11 cellular contexts compared by ENCODE assay signal in genomic region chr11:69011624-69012091, GRCh38. TPM values are rescaled to one million over a fixed set of nuclear protein-coding genes. Genes with fewer than 3 reads are reported as not detected.
DNase-seq lines count a peak whose midpoint lies in the region; ATAC-seq, FAIRE-seq and TF ChIP-seq lines count a peak whose summit lies in the region.
"Had no signal": no experiment of that assay in that cellular context is flagged by ENCODE, and none has a peak within 500 bp of the region (broad histone marks: within the 10 kb centered on the region; RNA-seq: fewer than 3 reads in every experiment).

No MANE protein-coding gene starts in this region.

- BruUV-seq in mammary epithelial cell (replicated peaks; lab: Mats Ljungman, UMichigan) = no TSS peak

- DNase-seq in HFF-Myc (ENCODE audit: extremely low read depth, low read depth) = no peak
- no peak for DNase-seq in mammary epithelial cell
- DNase-seq in SHP77 treated with DMSO at 0.1 percent for 48 hours (lab: John Stamatoyannopoulos, UW) = no peak
- no peak for DNase-seq in urothelium cell line (ENCODE audit: low spot score)
- no peak for DNase-seq in activated naive CD4-positive, alpha-beta T cell treated with anti-CD3 and anti-CD28 coated beads for 36 hours
- DNase-seq: activated CD8-positive, alpha-beta memory T cell treated with anti-CD3 and anti-CD28 coated beads, Interleukin-2, amount 50 U/mL, for 4 hours; NCI-H187 had no signal

- no peak overlapping the region for H3K4me3 Mint-ChIP-seq in activated naive CD4-positive, alpha-beta T cell treated with anti-CD3 and anti-CD28 coated beads for 36 hours

- in situ Hi-C loops in mammary epithelial cell (cut with MboI; ENCODE audit: low sequenced_read_pairs in 2 of 2) = no loop called here

- H3K4me1 ChIP-seq in mammary epithelial cell (ENCODE audit: insufficient read depth, low read length) (peaks cover 32% of the 10 kb centered on the region), liver (ENCODE audit: control insufficient read depth in 4 of 4, insufficient read depth in 4 of 4, low read length in 3 of 4) (peaks cover 25 to 59% (median 44%) of the 10 kb centered on the region in 4 donors), stomach smooth muscle (ENCODE audit: control insufficient read depth, insufficient read depth, low read length) (peaks cover 76% of the 10 kb centered on the region)

- no peak for FAIRE-seq in urothelium cell line (lab: Jason Lieb, UNC)

- dilution Hi-C loops in mammary epithelial cell (cut with HindIII; ENCODE audit: low sequenced_read_pairs) = no loop called here

- H3K27me3 Mint-ChIP-seq in activated naive CD4-positive, alpha-beta T cell treated with anti-CD3 and anti-CD28 coated beads for 36 hours (ENCODE audit: low read depth) = peaks cover 17% of the 10 kb centered on the region

- H3K27ac Mint-ChIP-seq in activated naive CD4-positive, alpha-beta T cell treated with anti-CD3 and anti-CD28 coated beads for 36 hours = no peak overlapping the region

- TF ChIP-seq CTCF in HFF-Myc (IDR thresholded peaks at IDR 0.05; ENCODE audit: low read depth, low read length, missing control alignments) = no peak
- no peak for TF ChIP-seq CTCF in mammary epithelial cell (conservative IDR thresholded peaks at IDR 0.05 in 1 of 2, IDR thresholded peaks at IDR 0.05 in 1 of 2; ENCODE audit: extremely low read depth in 1 of 2, insufficient read depth in 1 of 2, low read depth in 1 of 2, low read length in 2 of 2)
- TF ChIP-seq CTCF in liver (IDR thresholded peaks at IDR 0.05; ENCODE audit: low read depth, low read length, missing input control) = no peak

- CTCF ChIA-PET in mammary epithelial cell (lab: Charles Lee; ENCODE audit: low non-redundant PET) = no interaction called here
- CTCF ChIA-PET in activated naive CD4-positive, alpha-beta T cell treated with anti-CD3 and anti-CD28 coated beads for 36 hours (lab: Charles Lee) = interaction anchor here (0.7 to 1.2 kb wide), 2 partner anchors 10 to 211 kb away, joined by 3 to 4 read pairs; no protein-coding TSS in a partner anchor

- intact Hi-C loops in mammary epithelial cell (cut with micrococcal nuclease) = no loop called here
- intact Hi-C loops in activated naive CD4-positive, alpha-beta T cell treated with anti-CD3 and anti-CD28 coated beads for 36 hours (cut with micrococcal nuclease) = no loop called here

- no peak for TF ChIP-seq RAD21 in liver (IDR thresholded peaks at IDR 0.05)

- H3K4me2 ChIP-seq in mammary epithelial cell (ENCODE audit: insufficient read depth, low read depth, low read length) = no peak overlapping the region

- peaks cover 7% of the 10 kb centered on the region for H3K4me1 Mint-ChIP-seq in activated naive CD4-positive, alpha-beta T cell treated with anti-CD3 and anti-CD28 coated beads for 36 hours (ENCODE audit: low read depth)

- WGBS in mammary epithelial cell (ENCODE audit: low coverage, missing lambda C conversion rate) = 78% methylated on average over 8 of the region's 9 CpGs
- WGBS in liver = 82% methylated on average over 9 of the region's 9 CpGs

- H4K20me1 ChIP-seq in mammary epithelial cell (ENCODE audit: insufficient read depth, low read length) = no peaks in the 10 kb centered on the region

- no peaks in the 10 kb centered on the region for H3K9me3 Mint-ChIP-seq in activated naive CD4-positive, alpha-beta T cell treated with anti-CD3 and anti-CD28 coated beads for 36 hours

- no peaks in the 10 kb centered on the region for H3K9me3 ChIP-seq in mammary epithelial cell (replicated peaks; ENCODE audit: insufficient read depth, low read length)
- no peaks in the 10 kb centered on the region for H3K9me3 ChIP-seq in liver (ENCODE audit: control insufficient read depth in 4 of 4, low read length in 3 of 4)
- no peaks in the 10 kb centered on the region for H3K9me3 ChIP-seq in stomach smooth muscle (ENCODE audit: control insufficient read depth in 2 of 2, low read length in 2 of 2)

- no peak for ATAC-seq in HG03039 (IDR thresholded peaks at IDR 0.05; ENCODE audit: unreplicated experiment)

- H3K9ac ChIP-seq in mammary epithelial cell (ENCODE audit: insufficient read depth, low read length) (no peak overlapping the region), liver (ENCODE audit: low read depth in 1 of 2, low read length in 2 of 2) (no peak overlapping the region), stomach smooth muscle (ENCODE audit: low read length in 2 of 2) (peak overlapping the region; percentile 90 to 97)

- H3K36me3 Mint-ChIP-seq in activated naive CD4-positive, alpha-beta T cell treated with anti-CD3 and anti-CD28 coated beads for 36 hours (ENCODE audit: low read depth) = no peaks in the 10 kb centered on the region

- H2AFZ ChIP-seq in mammary epithelial cell (ENCODE audit: low read depth, low read length) = peak overlapping the region; percentile 72

- H3K79me2 ChIP-seq in mammary epithelial cell (ENCODE audit: insufficient read depth, low read length) = no peaks in the 10 kb centered on the region

- H3K4me3 ChIP-seq in HFF-Myc (replicated peaks; ENCODE audit: low read depth, low read length) (peak overlapping the region; percentile 74), mammary epithelial cell (replicated peaks in 1 of 3; ENCODE audit: insufficient read depth in 1 of 3, low read depth in 2 of 3, low read length in 3 of 3) (no peak overlapping the region), liver (ENCODE audit: low read depth in 1 of 3, low read length in 3 of 3) (no peak overlapping the region), stomach smooth muscle (ENCODE audit: low read length in 2 of 2) (peak overlapping the region; percentile 95 to 97)

- H3K27ac ChIP-seq in mammary epithelial cell (ENCODE audit: insufficient read depth, low read depth, low read length) (no peak overlapping the region), liver (ENCODE audit: low read depth in 1 of 2, low read length in 2 of 2) (peak overlapping the region; percentile 70 to 90), stomach smooth muscle (ENCODE audit: low read length) (peak overlapping the region; percentile 99)

- no peaks in the 10 kb centered on the region for H3K36me3 ChIP-seq in mammary epithelial cell (ENCODE audit: insufficient read depth, low read length)
- H3K36me3 ChIP-seq in liver (ENCODE audit: control insufficient read depth in 4 of 4, insufficient read depth in 3 of 4, low read depth in 1 of 4, low read length in 3 of 4) = no peaks in the 10 kb centered on the region
- peaks cover 11 to 20% of the 10 kb centered on the region in 2 donors for H3K36me3 ChIP-seq in stomach smooth muscle (ENCODE audit: control insufficient read depth in 2 of 2, insufficient read depth in 2 of 2, low read length in 2 of 2)

- H3K27me3 ChIP-seq in mammary epithelial cell (ENCODE audit: insufficient read depth, low read length) (peaks cover 6% of the 10 kb centered on the region), liver (ENCODE audit: control insufficient read depth in 4 of 4, insufficient read depth in 4 of 4, low read length in 3 of 4) (no peaks in the 10 kb centered on the region), stomach smooth muscle (ENCODE audit: control insufficient read depth in 1 of 2, insufficient read depth in 2 of 2, low read length in 2 of 2) (no peaks in the 10 kb centered on the region)

TF ChIP-seq in liver, 16 proteins besides CTCF, POLR2A, EP300 and RAD21 (continues in another document):
- TF ChIP-seq YY1 (IDR thresholded peaks at IDR 0.05) (no peak), REST (IDR thresholded peaks at IDR 0.05) (no peak), RXRA (IDR thresholded peaks at IDR 0.05) (no peak), JUND (IDR thresholded peaks at IDR 0.05) (no peak), FOXA1 (IDR thresholded peaks at IDR 0.05) (no peak), HNF4G (IDR thresholded peaks at IDR 0.05) (no peak), GABPA (IDR thresholded peaks at IDR 0.05 in 1 of 2, conservative IDR thresholded peaks at IDR 0.05 in 1 of 2) (no peak)
- TF ChIP-seq, protein P1, sequence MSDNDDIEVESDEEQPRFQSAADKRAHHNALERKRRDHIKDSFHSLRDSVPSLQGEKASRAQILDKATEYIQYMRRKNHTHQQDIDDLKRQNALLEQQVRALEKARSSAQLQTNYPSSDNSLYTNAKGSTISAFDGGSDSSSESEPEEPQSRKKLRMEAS (IDR thresholded peaks at IDR 0.05) = no peak

RNA-seq across cellular contexts. Expression of gene MRGPRF, which starts 1.4 kb away (rescaled TPM):
- total RNA-seq in mammary epithelial cell (under 1 TPM in 1 of 2 donors, not detected in 1; 0.33 TPM), liver (1 to 10 TPM; 1.9 to 3.0 TPM)
- polyA plus RNA-seq in mammary epithelial cell (0.08 TPM), liver (1 to 10 TPM; 1.1 to 4.8 TPM)
- 2.3 TPM for polyA minus RNA-seq in mammary epithelial cell
- total RNA-seq in activated naive CD4-positive, alpha-beta T cell treated with anti-CD3 and anti-CD28 coated beads for 36 hours = not detected

RNA-seq across cellular contexts. Expression of gene MRGPRD, which starts 30.9 kb away (rescaled TPM):
- total RNA-seq in mammary epithelial cell = not detected
- polyA plus RNA-seq in mammary epithelial cell = not detected
- not detected for polyA minus RNA-seq in mammary epithelial cell
- total RNA-seq in liver = not detected
- polyA plus RNA-seq in liver = not detected
- not detected for total RNA-seq in activated naive CD4-positive, alpha-beta T cell treated with anti-CD3 and anti-CD28 coated beads for 36 hours
- total RNA-seq: HT-29 had no signal

RNA-seq across cellular contexts. Expression of gene TPCN2, which starts 37.1 kb away (rescaled TPM):
- total RNA-seq in mammary epithelial cell (10 to 100 TPM; 12.7 to 16.1 TPM), liver (10 to 100 TPM; 15.2 to 20.8 TPM)
- polyA plus RNA-seq in mammary epithelial cell (10.7 TPM), liver (1 to 10 TPM; 6.4 to 9.0 TPM)
- 12.0 TPM for polyA minus RNA-seq in mammary epithelial cell
- total RNA-seq in activated naive CD4-positive, alpha-beta T cell treated with anti-CD3 and anti-CD28 coated beads for 36 hours = 1 to 10 TPM; 7.0 to 8.0 TPM

Comparison
In these comparisons a context has a peak if more than half of its experiments do, and no peak if none do; other contexts are left out.
1. H3K4me3 ChIP-seq: peak in HFF-Myc (single experiment) and stomach smooth muscle (2 of 2); none in mammary epithelial cell (0 of 3) and liver (0 of 3).
2. H3K9ac ChIP-seq: peak in stomach smooth muscle (2 of 2); none in mammary epithelial cell (single experiment) and liver (0 of 2).